ENCODE assay signal across 8 cellular contexts in the genomic region with DNA sequence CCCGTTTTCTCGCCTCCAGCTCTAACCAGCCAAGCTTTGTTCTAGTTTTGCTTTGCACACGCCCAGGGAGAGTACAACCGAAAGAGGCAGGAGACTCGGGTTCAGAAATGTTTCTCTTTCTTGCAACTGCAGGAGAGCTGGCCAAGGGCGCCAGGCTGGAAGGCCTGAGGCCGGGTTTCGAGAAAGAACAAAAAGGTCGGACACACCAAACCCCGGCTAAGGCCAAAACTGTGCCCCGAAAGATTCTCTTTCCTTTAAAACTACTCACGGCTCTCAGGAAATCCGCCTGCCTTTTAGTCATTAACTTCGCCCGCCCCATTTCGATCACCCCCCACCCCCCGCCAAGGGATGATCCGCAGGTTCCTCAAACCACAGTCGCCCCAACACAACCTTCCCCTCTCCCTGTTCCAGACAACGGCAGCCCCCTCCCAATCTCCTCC.
DNase-seq lines count a peak whose midpoint lies in the region; ATAC-seq lines count a peak whose summit lies in the region.

No MANE protein-coding gene starts in this region.

- DNase-seq in activated T-cell treated with anti-CD3 and anti-CD28 coated beads for 1 hour (ENCODE audit: low read depth): peak; percentile 38
- DNase-seq in activated T-cell treated with anti-CD3 and anti-CD28 coated beads, Interleukin-2, amount 50 U/mL, for 1 hour: no peak
- DNase-seq in OCI-M1 (lab: John Stamatoyannopoulos, UW): peak; percentile 49
- DNase-seq in activated naive CD4-positive, alpha-beta T cell (lab: John Stamatoyannopoulos, UW): peak; percentile 5 to 43 (median 36)
- peak; percentile 49 for DNase-seq in foreskin melanocyte
- DNase-seq in superior temporal gyrus (ENCODE audit: extremely low spot score): peak; percentile 72

- H3K27me3 ChIP-seq in neuron (ENCODE audit: insufficient read depth, low read length): no peaks in the 10 kb centered on the region

- peak; percentile 30 for ATAC-seq in HG02981 (IDR thresholded peaks at IDR 0.05; ENCODE audit: unreplicated experiment)

- no peak overlapping the region for H2AFZ ChIP-seq in neuron (ENCODE audit: low read depth, low read length)

- peaks cover 31% of the 10 kb centered on the region for H3K4me1 ChIP-seq in neuron (ENCODE audit: insufficient read depth, low read length)

- H3K36me3 ChIP-seq in neuron (ENCODE audit: insufficient read depth, low read length): peaks cover 36% of the 10 kb centered on the region

- H3K9me3 ChIP-seq in neuron (ENCODE audit: low read length): peaks cover 2% of the 10 kb centered on the region

- peak overlapping the region; percentile 93 for H3K4me3 ChIP-seq in neuron (ENCODE audit: low read length)
